Comparison of ENCODE assay signal across 22 cellular contexts in genomic region chr4:22957774-22958173, GRCh38.
"Had no signal": no experiment of that assay in that cellular context is flagged by ENCODE, and none has a peak within 500 bp of the region (broad histone marks: within the 10 kb centered on the region; RNA-seq: fewer than 3 reads in every experiment).

No MANE protein-coding gene starts in this region.

- H3K9me3 ChIP-seq: SJSA1 had no signal

- H3K27me3 ChIP-seq: SJSA1 had no signal

- H3K4me3 ChIP-seq: SJSA1, SK-N-MC had no signal

- H3K27ac ChIP-seq: HL-60, KMS-11, SJSA1, SK-N-MC had no signal

- H3K4me2 ChIP-seq: KMS-11 had no signal

- H3K36me3 ChIP-seq: SJSA1 had no signal

- H3K9ac ChIP-seq: KMS-11 had no signal

- H3K4me1 ChIP-seq: SJSA1 had no signal

- DNase-seq: Kasumi-1, MM.1S, NCI-H1105, NCI-H1417, NCI-H1436 treated with DMSO at 0.1 percent for 48 hours, NCI-H1694, NCI-H187 treated with DMSO at 0.1 percent for 48 hours, NCI-H2029 treated with DMSO at 0.1 percent for 48 hours, NCI-H226, NCI-H446, NCI-H510A, NCI-H524 treated with DMSO at 0.1 percent for 48 hours, NCI-H69, NCI-H774, Right ventricle myocardium superior, RPMI8226, SIG-M5 had no signal

- FAIRE-seq: HTR-8/SVneo had no signal
